In the genomic region with DNA sequence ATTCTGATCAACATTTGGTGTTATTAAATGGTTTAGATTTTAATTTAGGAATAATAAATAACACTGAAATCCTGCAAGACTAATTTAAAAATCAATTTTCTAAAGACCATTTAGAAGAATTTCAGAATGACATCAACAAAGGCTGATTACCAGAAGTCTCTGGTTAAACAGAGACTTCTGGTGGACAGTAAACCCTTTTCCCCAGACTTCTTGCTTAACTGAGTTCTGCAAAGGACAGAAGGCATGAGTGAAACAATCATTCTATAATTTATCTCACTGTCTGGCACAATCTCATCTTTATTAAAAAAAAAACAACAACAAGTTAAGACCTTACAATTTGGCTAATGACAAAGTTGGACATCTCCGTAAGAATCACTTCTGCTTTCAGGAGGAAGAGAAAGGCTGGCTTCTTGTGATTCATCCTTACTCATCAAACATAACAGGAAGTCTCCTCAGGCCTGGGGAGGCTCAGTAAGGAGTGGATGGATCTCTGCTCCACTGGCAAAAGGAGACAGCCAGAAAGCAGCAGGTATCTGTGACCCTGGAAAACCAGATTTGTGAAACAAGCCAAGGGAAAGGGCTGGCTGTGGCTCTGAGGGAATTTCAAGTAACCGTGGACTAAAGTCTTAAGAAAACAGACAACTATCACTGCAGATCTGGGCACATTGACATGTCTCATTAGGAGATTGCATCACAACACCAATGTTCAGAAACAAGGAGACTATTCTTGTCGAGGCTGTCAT, we compare ENCODE assay signal across 1 cellular context.
TF ChIP-seq lines count a peak whose summit lies in the region.

No MANE protein-coding gene starts in this region.

TF ChIP-seq in H1, 55 proteins besides CTCF, POLR2A, EP300 and RAD21:
- TF ChIP-seq KDM4A (IDR thresholded peaks at IDR 0.05; ENCODE audit: low read depth, low read length, severe bottlenecking) (no peak), TBP (IDR thresholded peaks at IDR 0.05; ENCODE audit: low read depth, low read length) (no peak), EZH2 (IDR thresholded peaks at IDR 0.05; ENCODE audit: low read depth, low read length, severe bottlenecking) (no peak), ZNF274 (IDR thresholded peaks at IDR 0.05; ENCODE audit: borderline replicate concordance, extremely low read depth, low read length) (no peak), CHD2 (IDR thresholded peaks at IDR 0.05; ENCODE audit: low read length) (no peak), SRF (IDR thresholded peaks at IDR 0.05; ENCODE audit: low read depth, low read length) (no peak), BACH1 (IDR thresholded peaks at IDR 0.05; ENCODE audit: low read length) (no peak)
- TF ChIP-seq, protein P1, sequence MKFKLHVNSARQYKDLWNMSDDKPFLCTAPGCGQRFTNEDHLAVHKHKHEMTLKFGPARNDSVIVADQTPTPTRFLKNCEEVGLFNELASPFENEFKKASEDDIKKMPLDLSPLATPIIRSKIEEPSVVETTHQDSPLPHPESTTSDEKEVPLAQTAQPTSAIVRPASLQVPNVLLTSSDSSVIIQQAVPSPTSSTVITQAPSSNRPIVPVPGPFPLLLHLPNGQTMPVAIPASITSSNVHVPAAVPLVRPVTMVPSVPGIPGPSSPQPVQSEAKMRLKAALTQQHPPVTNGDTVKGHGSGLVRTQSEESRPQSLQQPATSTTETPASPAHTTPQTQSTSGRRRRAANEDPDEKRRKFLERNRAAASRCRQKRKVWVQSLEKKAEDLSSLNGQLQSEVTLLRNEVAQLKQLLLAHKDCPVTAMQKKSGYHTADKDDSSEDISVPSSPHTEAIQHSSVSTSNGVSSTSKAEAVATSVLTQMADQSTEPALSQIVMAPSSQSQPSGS (IDR thresholded peaks at IDR 0.05; ENCODE audit: low read length) = no peak
- TF ChIP-seq, protein P2, sequence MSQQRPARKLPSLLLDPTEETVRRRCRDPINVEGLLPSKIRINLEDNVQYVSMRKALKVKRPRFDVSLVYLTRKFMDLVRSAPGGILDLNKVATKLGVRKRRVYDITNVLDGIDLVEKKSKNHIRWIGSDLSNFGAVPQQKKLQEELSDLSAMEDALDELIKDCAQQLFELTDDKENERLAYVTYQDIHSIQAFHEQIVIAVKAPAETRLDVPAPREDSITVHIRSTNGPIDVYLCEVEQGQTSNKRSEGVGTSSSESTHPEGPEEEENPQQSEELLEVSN (IDR thresholded peaks at IDR 0.05) = no peak
